8 cellular contexts compared by ENCODE assay signal in the genomic region with DNA sequence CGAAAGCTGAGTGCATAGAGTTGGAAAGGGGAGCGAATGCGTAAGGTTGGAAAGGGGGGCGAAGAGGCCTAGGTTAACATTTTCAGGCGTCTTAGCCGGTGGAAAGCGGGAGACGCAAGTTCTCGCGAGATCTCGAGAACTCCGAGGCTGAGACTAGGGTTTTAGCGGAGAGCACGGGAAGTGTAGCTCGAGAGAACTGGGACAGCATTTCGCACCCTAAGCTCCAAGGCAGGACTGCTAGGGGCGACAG. TPM values are rescaled to one million over a fixed set of nuclear protein-coding genes. Genes with fewer than 3 reads are reported as not detected.
A peak's percentile ranks its signal among the peaks of the same experiment; 100 is the strongest.
DNase-seq lines count a peak whose midpoint lies in the region; ATAC-seq and TF ChIP-seq lines count a peak whose summit lies in the region.

No MANE protein-coding gene starts in this region.

- H3K36me3 Mint-ChIP-seq in CD8-positive, alpha-beta T cell = peaks cover 42% of the 10 kb centered on the region
- H3K36me3 Mint-ChIP-seq in activated T-helper 17 cell treated with anti-CD3 and anti-CD28 coated beads, Interleukin-2, amount 50 U/mL, for 72 hours (ENCODE audit: low read depth) = peaks cover 55% of the 10 kb centered on the region

- no peaks in the 10 kb centered on the region for H3K27me3 Mint-ChIP-seq in CD8-positive, alpha-beta T cell (ENCODE audit: low read depth)
- H3K27me3 Mint-ChIP-seq in activated T-helper 17 cell treated with anti-CD3 and anti-CD28 coated beads, Interleukin-2, amount 50 U/mL, for 72 hours = no peaks in the 10 kb centered on the region

- H3K9me3 ChIP-seq in CD8-positive, alpha-beta T cell (ENCODE audit: low read length) = no peaks in the 10 kb centered on the region

- peak overlapping the region; percentile 93 for H3K4me3 ChIP-seq in CD8-positive, alpha-beta T cell (ENCODE audit: low read depth, low read length)
- H3K4me3 ChIP-seq in foreskin fibroblast (ENCODE audit: low read depth in 1 of 2, low read length in 2 of 2) = peak overlapping the region; percentile 91 to 93

- peaks cover 3% of the 10 kb centered on the region for H3K36me3 ChIP-seq in CD8-positive, alpha-beta T cell (ENCODE audit: insufficient read depth, low read length)

- H3K27me3 ChIP-seq in CD8-positive, alpha-beta T cell (ENCODE audit: insufficient read depth, low read length) = no peaks in the 10 kb centered on the region

- CTCF ChIA-PET in CD8-positive, alpha-beta T cell (lab: Charles Lee) = no interaction called here

- peak in 1 of 7 experiments; percentile 80 for DNase-seq in CD8-positive, alpha-beta T cell
- DNase-seq in GM19238 (ENCODE audit: insufficient read length, low spot score) (peak; percentile 50), NCI-H510A (lab: John Stamatoyannopoulos, UW) (peak; percentile 62), foreskin fibroblast (peak; percentile 64 to 86), occipital lobe (lab: John Stamatoyannopoulos, UW) (peak; percentile 75), ecto neural progenitor cell (ENCODE audit: low spot score) (no peak)

- peak overlapping the region; percentile 95 for H3K4me3 Mint-ChIP-seq in CD8-positive, alpha-beta T cell
- peak overlapping the region; percentile 95 for H3K4me3 Mint-ChIP-seq in activated T-helper 17 cell treated with anti-CD3 and anti-CD28 coated beads, Interleukin-2, amount 50 U/mL, for 72 hours

- peaks cover 31% of the 10 kb centered on the region for H3K4me1 Mint-ChIP-seq in CD8-positive, alpha-beta T cell (ENCODE audit: low read depth)
- H3K4me1 Mint-ChIP-seq in activated T-helper 17 cell treated with anti-CD3 and anti-CD28 coated beads, Interleukin-2, amount 50 U/mL, for 72 hours = no peaks in the 10 kb centered on the region

- H3K9me3 Mint-ChIP-seq in CD8-positive, alpha-beta T cell = no peaks in the 10 kb centered on the region
- H3K9me3 Mint-ChIP-seq in activated T-helper 17 cell treated with anti-CD3 and anti-CD28 coated beads, Interleukin-2, amount 50 U/mL, for 72 hours = no peaks in the 10 kb centered on the region

- POLR2A ChIA-PET in CD8-positive, alpha-beta T cell (lab: Charles Lee) = interaction anchor here (0.6 to 1.3 kb wide), 5 partner anchors 10 to 967 kb away, joined by 3 to 5 read pairs (median 4); a partner anchor contains a TSS

- peak; percentile 37 for ATAC-seq in CD8-positive, alpha-beta T cell
- peak; percentile 31 for ATAC-seq in HG03342 (IDR thresholded peaks at IDR 0.05; ENCODE audit: unreplicated experiment)
- peak; percentile 28 for ATAC-seq in activated T-helper 17 cell treated with anti-CD3 and anti-CD28 coated beads, Interleukin-2, amount 50 U/mL, for 72 hours (replicated peaks)

- H3K4me1 ChIP-seq in CD8-positive, alpha-beta T cell (ENCODE audit: insufficient read depth, low read length) = peaks cover 13% of the 10 kb centered on the region

- no peak for TF ChIP-seq CTCF in CD8-positive, alpha-beta T cell (IDR thresholded peaks at IDR 0.05)
- TF ChIP-seq CTCF in foreskin fibroblast (IDR thresholded peaks at IDR 0.05; ENCODE audit: low read depth, low read length) = no peak

- intact Hi-C loops in CD8-positive, alpha-beta T cell (cut with DNase I, micrococcal nuclease) = loop anchor here (2.0 to 10.0 kb wide), 8 partner anchors 66 to 1156 kb away; a partner anchor contains a TSS

- H3K27ac ChIP-seq in CD8-positive, alpha-beta T cell (ENCODE audit: low read depth, low read length) = peak overlapping the region; percentile 99

- peak overlapping the region; percentile 99 for H3K27ac Mint-ChIP-seq in CD8-positive, alpha-beta T cell
- H3K27ac Mint-ChIP-seq in activated T-helper 17 cell treated with anti-CD3 and anti-CD28 coated beads, Interleukin-2, amount 50 U/mL, for 72 hours = peak overlapping the region; percentile 100

RNA-seq across cellular contexts. Expression of a gene that starts 0.3 kb away (rescaled TPM):
- 100 to 1,000 TPM; 643 to 648 TPM for total RNA-seq in CD8-positive, alpha-beta T cell
- 100 to 1,000 TPM; 226 to 303 TPM for total RNA-seq in activated T-helper 17 cell treated with anti-CD3 and anti-CD28 coated beads, Interleukin-2, amount 50 U/mL, for 72 hours
- total RNA-seq in occipital lobe = 307 TPM
